In the genomic region with DNA sequence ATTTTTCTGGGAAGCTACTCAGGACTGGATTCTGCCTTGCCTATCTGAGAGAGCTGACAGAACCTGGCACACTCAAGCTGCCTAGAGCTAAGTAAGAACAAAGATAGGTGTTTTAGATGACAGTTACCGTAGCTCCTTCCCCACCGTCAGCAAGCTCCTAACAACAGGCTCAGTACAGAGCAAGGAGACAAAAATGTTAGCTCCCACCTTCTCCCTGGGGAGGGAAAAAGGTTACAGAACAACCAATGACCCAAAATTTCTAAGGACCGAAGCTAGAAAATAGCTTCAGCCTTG, we compare ENCODE assay signal across 1 cellular context.
TF ChIP-seq lines count a peak whose summit lies in the region.

No MANE protein-coding gene starts in this region.

TF ChIP-seq in H1, 55 proteins besides CTCF, POLR2A, EP300 and RAD21:
- TF ChIP-seq SAP30 (IDR thresholded peaks at IDR 0.05; ENCODE audit: insufficient read depth, insufficient replicate concordance, low read length): no peak
- no peak for TF ChIP-seq GTF2F1 (IDR thresholded peaks at IDR 0.05; ENCODE audit: borderline replicate concordance, low read depth, low read length)
- TF ChIP-seq BRCA1 (IDR thresholded peaks at IDR 0.05; ENCODE audit: low read depth, low read length): no peak
- no peak for TF ChIP-seq HDAC6 (IDR thresholded peaks at IDR 0.05; ENCODE audit: low read depth, low read length)
- TF ChIP-seq SUZ12 (IDR thresholded peaks at IDR 0.05; ENCODE audit: low read length): no peak
- no peak for TF ChIP-seq NANOG (IDR thresholded peaks at IDR 0.05; ENCODE audit: insufficient read depth, low read depth, low read length, poor library complexity, severe bottlenecking)
